In the genomic region with DNA sequence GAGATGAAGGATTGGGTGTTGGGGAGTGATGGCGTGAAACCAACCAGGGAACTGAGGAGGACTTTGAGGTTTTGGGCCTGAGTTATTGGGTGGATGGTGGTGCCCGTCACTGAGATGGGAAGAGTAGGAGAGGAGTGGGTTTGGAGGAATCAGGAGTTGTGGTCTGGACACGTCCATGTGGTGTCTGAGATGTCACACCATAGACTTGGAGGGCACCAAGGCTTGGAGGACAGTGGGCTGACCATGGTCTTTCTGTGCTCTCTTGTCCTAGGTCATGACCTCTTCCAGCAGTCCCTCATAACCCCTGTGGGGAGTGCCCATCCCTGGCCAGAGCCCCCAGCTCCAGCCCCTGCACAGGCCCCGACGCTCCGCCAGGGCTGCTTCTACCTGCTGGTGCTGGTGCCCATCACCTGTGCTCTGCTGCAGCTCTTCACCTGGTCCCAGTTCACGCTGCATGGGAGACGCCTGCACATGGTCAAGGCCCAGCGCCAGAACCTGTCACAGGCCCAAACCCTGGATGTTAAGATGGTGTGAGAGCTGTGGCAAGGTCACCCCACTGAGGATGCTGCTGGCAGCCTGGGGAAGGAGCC, we compare ENCODE assay signal across 3 cellular contexts.
A peak's percentile ranks its signal among the peaks of the same experiment; 100 is the strongest.
TF ChIP-seq lines count a peak whose summit lies in the region.

No MANE protein-coding gene starts in this region.

TF ChIP-seq in SK-N-SH, 30 proteins besides CTCF, POLR2A, EP300 and RAD21:
- no peak for TF ChIP-seq CHD2 (IDR thresholded peaks at IDR 0.05; ENCODE audit: low read length, partially characterized antibody)
- TF ChIP-seq POLR2AphosphoS5 (IDR thresholded peaks at IDR 0.05; ENCODE audit: low read depth, low read length): 0 out of 2 replicates have a peak, but pooled peaks have one; percentile 7
TF ChIP-seq in SK-N-SH: peak in this region for 1.

TF ChIP-seq in SK-N-SH treated with all-trans-retinoic acid at 6 μM for 48 hours, 23 proteins besides CTCF, POLR2A, EP300 and RAD21:
- TF ChIP-seq, protein P1, sequence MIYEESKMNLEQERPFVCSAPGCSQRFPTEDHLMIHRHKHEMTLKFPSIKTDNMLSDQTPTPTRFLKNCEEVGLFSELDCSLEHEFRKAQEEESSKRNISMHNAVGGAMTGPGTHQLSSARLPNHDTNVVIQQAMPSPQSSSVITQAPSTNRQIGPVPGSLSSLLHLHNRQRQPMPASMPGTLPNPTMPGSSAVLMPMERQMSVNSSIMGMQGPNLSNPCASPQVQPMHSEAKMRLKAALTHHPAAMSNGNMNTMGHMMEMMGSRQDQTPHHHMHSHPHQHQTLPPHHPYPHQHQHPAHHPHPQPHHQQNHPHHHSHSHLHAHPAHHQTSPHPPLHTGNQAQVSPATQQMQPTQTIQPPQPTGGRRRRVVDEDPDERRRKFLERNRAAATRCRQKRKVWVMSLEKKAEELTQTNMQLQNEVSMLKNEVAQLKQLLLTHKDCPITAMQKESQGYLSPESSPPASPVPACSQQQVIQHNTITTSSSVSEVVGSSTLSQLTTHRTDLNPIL (CRISPR knock-in tag; IDR thresholded peaks at IDR 0.05; ENCODE audit: low read depth): no peak
- TF ChIP-seq CSDC2 (CRISPR knock-in tag; IDR thresholded peaks at IDR 0.05) (no peak), ARNTL (CRISPR knock-in tag; IDR thresholded peaks at IDR 0.05; ENCODE audit: borderline replicate concordance, low read depth) (no peak), GLIS3 (CRISPR knock-in tag; IDR thresholded peaks at IDR 0.05) (no peak)

TF ChIP-seq in HepG2, 621 proteins besides CTCF, POLR2A, EP300 and RAD21:
- peak; percentile 64 for TF ChIP-seq AGO2 (optimal IDR thresholded peaks at IDR 0.05; ENCODE audit: low read depth, low read length)
- no peak for TF ChIP-seq ETV5 (CRISPR knock-in tag; IDR thresholded peaks at IDR 0.05; ENCODE audit: borderline replicate concordance)
